In genomic region chr2:239055756-239056493, GRCh38 we compare ENCODE assay signal across 21 cellular contexts.
DNase-seq lines count a peak whose midpoint lies in the region; ATAC-seq and TF ChIP-seq lines count a peak whose summit lies in the region.
"Had no signal": no experiment of that assay in that cellular context is flagged by ENCODE, and none has a peak within 500 bp of the region (broad histone marks: within the 10 kb centered on the region; RNA-seq: fewer than 3 reads in every experiment).

No MANE protein-coding gene starts in this region.

- no peak overlapping the region for H3K27ac ChIP-seq in RWPE1
- H3K27ac ChIP-seq in WERI-Rb-1 = no peak overlapping the region
- H3K27ac ChIP-seq: colonic mucosa, prostate gland, vagina had no signal

- ATAC-seq in HG03025 (IDR thresholded peaks at IDR 0.05; ENCODE audit: low FRiP score, unreplicated experiment) (no peak), HG02763 (IDR thresholded peaks at IDR 0.05; ENCODE audit: unreplicated experiment) (no peak)
- ATAC-seq: left lung; stimulated activated memory B cell treated with anti-CD40 and anti-IgM and Interleukin-4, amounts not matched to agents 10 μg/mL and 1 μg/mL and 100 μg/mL, for 72 hours had no signal

- TF ChIP-seq CTCF in choroid plexus epithelial cell (conservative IDR thresholded peaks at IDR 0.05; ENCODE audit: low read depth, low read length) = no peak
- TF ChIP-seq CTCF in RWPE1 (conservative IDR thresholded peaks at IDR 0.05; ENCODE audit: low read depth) = no peak
- TF ChIP-seq CTCF in WERI-Rb-1 (IDR thresholded peaks at IDR 0.05; ENCODE audit: low read depth, low read length) = no peak

- peak; percentile 49 for DNase-seq in Daoy (ENCODE audit: low read depth)
- peak; percentile 10 for DNase-seq in LHCN-M2 (ENCODE audit: low read depth)
- peak; percentile 28 for DNase-seq in choroid plexus epithelial cell (ENCODE audit: low read depth)
- DNase-seq in lung microvascular endothelial cell (ENCODE audit: low read depth in 2 of 2) = peak; percentile 32 to 70
- DNase-seq in RWPE1 (ENCODE audit: low spot score) = no peak
- DNase-seq in WERI-Rb-1 = no peak
- DNase-seq: activated CD4-positive, alpha-beta memory T cell treated with anti-CD3 and anti-CD28 coated beads for 36 hours; activated CD4-positive, CD25-positive, alpha-beta regulatory T cell; colonic mucosa; DMS 273 treated with DMSO at 0.1 percent for 48 hours; NCI-H1436; NCI-H510A; NK-92 treated with Interleukin-12 subunit alpha and Interleukin-12 subunit beta, amount 100 ng/mL, for 24 hours; SK-N-SH; stimulated activated CD4-positive, alpha-beta T cell treated with anti-CD3 and anti-CD28 coated beads, Interleukin-1b, Interleukin-23, amount 100 ng/mL, for 48 hours had no signal

- H3K27me3 ChIP-seq in WERI-Rb-1 (ENCODE audit: insufficient read depth, low read depth, severe bottlenecking) = no peaks in the 10 kb centered on the region
- H3K27me3 ChIP-seq: colonic mucosa, left lung, vagina had no signal

- no peaks in the 10 kb centered on the region for H3K9me3 ChIP-seq in WERI-Rb-1 (ENCODE audit: severe bottlenecking)
- H3K9me3 ChIP-seq: colonic mucosa, left lung, prostate gland had no signal

- no peak overlapping the region for H3K4me3 ChIP-seq in choroid plexus epithelial cell (ENCODE audit: low read depth, low read length)
- no peak overlapping the region for H3K4me3 ChIP-seq in WERI-Rb-1 (ENCODE audit: low read depth, low read length)
- H3K4me3 ChIP-seq: colonic mucosa, left lung, prostate gland, vagina had no signal

- no peaks in the 10 kb centered on the region for H3K36me3 ChIP-seq in WERI-Rb-1

- POLR2A ChIA-PET in RWPE1 (lab: Yijun Ruan, JAX; ENCODE audit: low non-redundant PET) = no interaction called here

- CTCF ChIA-PET in RWPE1 (lab: Yijun Ruan, JAX) = interaction anchor here (0.8 kb wide), 1 partner anchor 10 kb away, joined by 4 read pairs; no protein-coding TSS in a partner anchor

Comparison
In these comparisons a context has a peak if more than half of its experiments do, and no peak if none do; other contexts are left out.
1. DNase-seq: peak in Daoy (single experiment), LHCN-M2 (single experiment), choroid plexus epithelial cell (single experiment) and lung microvascular endothelial cell (2 of 2); none in RWPE1 (single experiment) and WERI-Rb-1 (single experiment).